Comparison of ENCODE assay signal across 8 cellular contexts in genomic region chr1:226186124-226187018, GRCh38. TPM values are rescaled to one million over a fixed set of nuclear protein-coding genes. Genes with fewer than 3 reads are reported as not detected.
A peak's percentile ranks its signal among the peaks of the same experiment; 100 is the strongest.
DNase-seq lines count a peak whose midpoint lies in the region; ATAC-seq and TF ChIP-seq lines count a peak whose summit lies in the region.

Gene ACBD3, minus strand, starts transcription at chr1:226186741. Its CDS starts 66 bp downstream, at chr1:226186675.

- no peaks in the 10 kb centered on the region for H3K9me3 ChIP-seq in T-helper 17 cell (ENCODE audit: control insufficient read depth, low read length, poor library complexity, severe bottlenecking)
- no peaks in the 10 kb centered on the region for H3K9me3 ChIP-seq in left ventricle myocardium inferior (replicated peaks)
- H3K9me3 ChIP-seq in prostate gland: no peaks in the 10 kb centered on the region

- peak; percentile 42 for TF ChIP-seq CTCF in left ventricle myocardium inferior (IDR thresholded peaks at IDR 0.05; ENCODE audit: borderline replicate concordance)
- peak in 2 of 4 experiments; percentile 17 to 32 for TF ChIP-seq CTCF in prostate gland (IDR thresholded peaks at IDR 0.05)

- intact Hi-C loops in left ventricle myocardium inferior (cut with micrococcal nuclease): no loop called here
- intact Hi-C loops in prostate gland (cut with DNase I): loop anchor here (10.0 kb wide), 1 partner anchor 218 kb away; the partner anchor contains the start of gene PARP1

- WGBS in prostate gland: under 1% methylated on average over 73 of the region's 75 CpGs

- peak within 1 kb of the TSS; percentile 93 for H3K27ac Mint-ChIP-seq in T-helper 17 cell

- peak; percentile 85 for TF ChIP-seq POLR2A in prostate gland (IDR thresholded peaks at IDR 0.05)

- peaks cover 25% of the 10 kb centered on the region for H3K4me1 Mint-ChIP-seq in T-helper 17 cell

- DNase-seq in NCI-H187 (lab: John Stamatoyannopoulos, UW) (peak; percentile 69 to 73), T-helper 17 cell (peak; percentile 70 to 74 (median 71)), amniotic stem cell (lab: John Stamatoyannopoulos, UW) (peak; percentile 69), left ventricle myocardium inferior (peak; percentile 88), prostate gland (ENCODE audit: low spot score) (peak; percentile 81), ureter (ENCODE audit: low spot score) (peak; percentile 92)

- peak within 1 kb of the TSS; percentile 94 for H3K4me3 Mint-ChIP-seq in T-helper 17 cell

- no peaks in the 10 kb centered on the region for H3K27me3 Mint-ChIP-seq in T-helper 17 cell

- no peaks in the 10 kb centered on the region for H3K27me3 ChIP-seq in left ventricle myocardium inferior (ENCODE audit: low read depth)
- H3K27me3 ChIP-seq in prostate gland (replicated peaks; ENCODE audit: insufficient read depth): no peaks in the 10 kb centered on the region

- ATAC-seq in GM18499 (IDR thresholded peaks at IDR 0.05; ENCODE audit: insufficient read depth, unreplicated experiment) (peak; percentile 71), HG02938 (IDR thresholded peaks at IDR 0.05; ENCODE audit: unreplicated experiment) (peak; percentile 95), T-helper 17 cell (peak; percentile 97)

- H3K4me3 ChIP-seq in left ventricle myocardium inferior (peak within 1 kb of the TSS; percentile 98), prostate gland (peak within 1 kb of the TSS; percentile 86 to 94)

- peaks cover 6% of the 10 kb centered on the region for H3K36me3 ChIP-seq in left ventricle myocardium inferior
- no peaks in the 10 kb centered on the region for H3K36me3 ChIP-seq in prostate gland

- H3K4me1 ChIP-seq in left ventricle myocardium inferior (peaks cover 60% of the 10 kb centered on the region), prostate gland (replicated peaks) (no peaks in the 10 kb centered on the region)

- H3K36me3 Mint-ChIP-seq in T-helper 17 cell (ENCODE audit: low read depth): peaks cover 2% of the 10 kb centered on the region

- H3K27ac ChIP-seq in left ventricle myocardium inferior (replicated peaks): peak within 1 kb of the TSS; percentile 97
- H3K27ac ChIP-seq in prostate gland: peak within 1 kb of the TSS; percentile 88 to 94

RNA-seq across cellular contexts. Expression of gene ACBD3, which starts in this region (rescaled TPM):
- total RNA-seq in T-helper 17 cell (10 to 100 TPM; 22.0 to 27.0 TPM), left ventricle myocardium inferior (29.6 TPM), prostate gland (10 to 100 TPM; 42.0 to 46.7 TPM), ureter (43.9 TPM)

Comparison
In these comparisons a context has a peak if more than half of its experiments do, and no peak if none do; other contexts are left out.
1. Peak in every context shown above with its lines: DNase-seq, ATAC-seq, H3K4me3 ChIP-seq and H3K27ac ChIP-seq.